In the genomic region with DNA sequence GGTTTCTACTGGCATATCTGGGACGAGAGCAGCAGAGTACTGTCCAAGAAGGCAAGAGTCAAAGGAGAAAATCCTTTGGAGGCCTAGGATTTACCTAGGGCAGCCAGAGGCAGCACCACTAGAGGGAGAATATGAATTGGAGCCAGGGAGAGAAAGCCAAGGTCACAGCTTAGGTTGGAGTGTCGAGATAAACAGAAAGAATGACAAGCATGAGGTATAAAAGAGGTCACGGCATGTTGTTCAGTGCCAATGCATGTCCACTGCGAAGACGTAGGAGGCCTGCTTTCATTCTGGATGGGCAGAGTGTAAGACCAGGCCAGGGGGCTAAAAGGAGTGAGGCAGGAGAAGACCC, we compare ENCODE assay signal across 13 cellular contexts. TPM values are rescaled to one million over a fixed set of nuclear protein-coding genes. Genes with fewer than 3 reads are reported as not detected.
A peak's percentile ranks its signal among the peaks of the same experiment; 100 is the strongest.
DNase-seq lines count a peak whose midpoint lies in the region; ATAC-seq and TF ChIP-seq lines count a peak whose summit lies in the region.
"Had no signal": no experiment of that assay in that cellular context is flagged by ENCODE, and none has a peak within 500 bp of the region (broad histone marks: within the 10 kb centered on the region; RNA-seq: fewer than 3 reads in every experiment).

No MANE protein-coding gene starts in this region.

- H3K4me1 ChIP-seq in CD8-positive, alpha-beta memory T cell (ENCODE audit: insufficient read depth, low read length), result peaks cover 80% of the 10 kb centered on the region

- peaks cover 81 to 83% (median 83%) of the 10 kb centered on the region in 3 donors for H3K4me1 Mint-ChIP-seq in CD8-positive, alpha-beta memory T cell
- H3K4me1 Mint-ChIP-seq in T-helper 17 cell (peaks cover 62% of the 10 kb centered on the region), natural killer cell (peaks cover 84% of the 10 kb centered on the region in 2 donors)

- intact Hi-C loops in natural killer cell (cut with micrococcal nuclease), result loop anchor here (2.0 to 10.0 kb wide), 2 partner anchors 89 to 1053 kb away; no protein-coding TSS in a partner anchor

- CTCF ChIA-PET in CD8-positive, alpha-beta memory T cell (lab: Charles Lee), result interaction anchor here (1.3 to 2.3 kb wide), 3 partner anchors 33 to 129 kb away, joined by 6 to 12 read pairs (median 8); no protein-coding TSS in a partner anchor

- H3K4me3 Mint-ChIP-seq in CD8-positive, alpha-beta memory T cell, result peak overlapping the region; percentile 31 to 82 (median 64)
- H3K4me3 Mint-ChIP-seq in T-helper 17 cell (peak overlapping the region; percentile 37), natural killer cell (peak overlapping the region; percentile 62)

- ATAC-seq in T-helper 17 cell (no peak), natural killer cell (no peak), GM19467 (IDR thresholded peaks at IDR 0.05; ENCODE audit: unreplicated experiment) (no peak)
- ATAC-seq: left lung had no signal

- POLR2A ChIA-PET in CD8-positive, alpha-beta memory T cell (lab: Charles Lee), result interaction anchor here (1.4 kb wide), 1 partner anchor 14 kb away, joined by 4 read pairs; no protein-coding TSS in a partner anchor

- no peak for DNase-seq in CD8-positive, alpha-beta memory T cell
- no peak for DNase-seq in T-helper 17 cell
- no peak for DNase-seq in fibroblast of the aortic adventitia (ENCODE audit: low read depth)
- no peak for DNase-seq in natural killer cell
- DNase-seq in GF-D8 (lab: John Stamatoyannopoulos, UW), result no peak
- DNase-seq in DMS53 (lab: John Stamatoyannopoulos, UW), result no peak
- DNase-seq in HT-29 (ENCODE audit: low spot score), result no peak
- DNase-seq: activated naive CD4-positive, alpha-beta T cell; GOT3; left lung; NCI-H1092; stimulated activated CD4-positive, alpha-beta T cell treated with anti-CD3 and anti-CD28 coated beads, Interleukin-12 subunit alpha, Interleukin-12 subunit beta, amount 100 ng/mL, for 4 hours had no signal

- peak overlapping the region; percentile 57 to 100 (median 96) for H3K27ac Mint-ChIP-seq in CD8-positive, alpha-beta memory T cell
- H3K27ac Mint-ChIP-seq in T-helper 17 cell, result peak overlapping the region; percentile 97
- H3K27ac Mint-ChIP-seq in natural killer cell, result peak overlapping the region; percentile 100

- peaks cover 0 to 2% of the 10 kb centered on the region in 2 donors for H3K27me3 Mint-ChIP-seq in CD8-positive, alpha-beta memory T cell
- H3K27me3 Mint-ChIP-seq in T-helper 17 cell, result no peaks in the 10 kb centered on the region
- no peaks in the 10 kb centered on the region for H3K27me3 Mint-ChIP-seq in natural killer cell (ENCODE audit: low read depth in 2 of 2)

- no peaks in the 10 kb centered on the region for H3K9me3 ChIP-seq in CD8-positive, alpha-beta memory T cell (ENCODE audit: low read length)
- no peaks in the 10 kb centered on the region for H3K9me3 ChIP-seq in T-helper 17 cell (ENCODE audit: control insufficient read depth, low read length, poor library complexity, severe bottlenecking)
- H3K9me3 ChIP-seq: left lung had no signal

- no peak overlapping the region for H3K4me3 ChIP-seq in CD8-positive, alpha-beta memory T cell (ENCODE audit: low read length)
- no peak overlapping the region for H3K4me3 ChIP-seq in fibroblast of the aortic adventitia (ENCODE audit: low read depth, low read length)
- H3K4me3 ChIP-seq: left lung had no signal

- no peaks in the 10 kb centered on the region for H3K27me3 ChIP-seq in CD8-positive, alpha-beta memory T cell (ENCODE audit: insufficient read depth, low read length, poor library complexity, severe bottlenecking)
- H3K27me3 ChIP-seq: left lung had no signal

- H3K27ac ChIP-seq in CD8-positive, alpha-beta memory T cell (ENCODE audit: low read depth, low read length), result no peak overlapping the region
- H3K27ac ChIP-seq: left lung had no signal

- TF ChIP-seq CTCF in fibroblast of the aortic adventitia (IDR thresholded peaks at IDR 0.05; ENCODE audit: insufficient read depth, low read length) (peak; percentile 27), natural killer cell (IDR thresholded peaks at IDR 0.05) (no peak)

- H3K36me3 Mint-ChIP-seq in CD8-positive, alpha-beta memory T cell, result peaks cover 1 to 21% (median 3%) of the 10 kb centered on the region in 3 donors
- peaks cover 3% of the 10 kb centered on the region for H3K36me3 Mint-ChIP-seq in T-helper 17 cell (ENCODE audit: low read depth)
- H3K36me3 Mint-ChIP-seq in natural killer cell, result peaks cover 6% of the 10 kb centered on the region

- peaks cover 0 to 1% (median 0%) of the 10 kb centered on the region in 5 donors for H3K9me3 Mint-ChIP-seq in CD8-positive, alpha-beta memory T cell
- H3K9me3 Mint-ChIP-seq in natural killer cell, result peaks cover 0 to 2% of the 10 kb centered on the region in 2 donors

- H3K36me3 ChIP-seq in CD8-positive, alpha-beta memory T cell (ENCODE audit: insufficient read depth, low read length), result no peaks in the 10 kb centered on the region
- H3K36me3 ChIP-seq: left lung had no signal

RNA-seq across cellular contexts. Expression of a gene that starts 47.2 kb away (rescaled TPM):
- 1 to 10 TPM; 6.6 to 6.9 TPM for total RNA-seq in CD8-positive, alpha-beta memory T cell
- polyA plus RNA-seq in CD8-positive, alpha-beta memory T cell, result 0.72 TPM
- total RNA-seq in T-helper 17 cell (10 to 100 TPM; 13.0 to 99.9 TPM), fibroblast of the aortic adventitia (ENCODE audit: low replicate concordance) (141 and 353 TPM in 2 replicates), natural killer cell (10 to 100 TPM; 27.1 to 43.3 (median 38.3) TPM)
- total RNA-seq in HT-29 (2014; rRNA removed; shearing (Covaris generic)), result 5.6 and 12.5 TPM in 2 replicates
